1 cellular context compared by ENCODE assay signal in genomic region chr10:119030421-119031250, GRCh38.
A peak's percentile ranks its signal among the peaks of the same experiment; 100 is the strongest.
TF ChIP-seq lines count a peak whose summit lies in the region.

No MANE protein-coding gene starts in this region.

TF ChIP-seq in HepG2, 621 proteins besides CTCF, POLR2A, EP300 and RAD21 (continued from another document and continues in another):
- peak; percentile 98 for TF ChIP-seq ZNF142 (CRISPR knock-in tag; IDR thresholded peaks at IDR 0.05)
- peak; percentile 60; the same call in 1 of the 2 replicates for TF ChIP-seq ARID4A (CRISPR knock-in tag; IDR thresholded peaks at IDR 0.05; ENCODE audit: borderline replicate concordance)
- 0 out of 2 replicates have a peak, but pooled peaks have one; percentile 24 for TF ChIP-seq ZNF34 (CRISPR knock-in tag; IDR thresholded peaks at IDR 0.05; ENCODE audit: borderline replicate concordance)
- TF ChIP-seq ZNF232 (CRISPR knock-in tag; IDR thresholded peaks at IDR 0.05; ENCODE audit: borderline replicate concordance): no peak
- 0 out of 2 replicates have a peak, but pooled peaks have one; percentile 21 for TF ChIP-seq ZBTB42 (CRISPR knock-in tag; IDR thresholded peaks at IDR 0.05)
- TF ChIP-seq RNF2 (conservative IDR thresholded peaks at IDR 0.05; ENCODE audit: low read depth): 0 out of 2 replicates have a peak, but pooled peaks have one; percentile 40
- TF ChIP-seq AGO2 (optimal IDR thresholded peaks at IDR 0.05; ENCODE audit: low read depth, low read length): peak; percentile 98
- peak; percentile 19 for TF ChIP-seq YY1 (IDR thresholded peaks at IDR 0.05; ENCODE audit: insufficient read depth, insufficient replicate concordance, low read depth, low read length)
- TF ChIP-seq SALL1 (CRISPR knock-in tag; IDR thresholded peaks at IDR 0.05): peak; percentile 21; the same call in 1 of the 2 replicates
- TF ChIP-seq FOSL2 (CRISPR knock-in tag; IDR thresholded peaks at IDR 0.05): 0 out of 2 replicates have a peak, but pooled peaks have one; percentile 9
- TF ChIP-seq ZNF253 (CRISPR knock-in tag; IDR thresholded peaks at IDR 0.05; ENCODE audit: borderline replicate concordance): peak; percentile 65; the same call in 1 of the 2 replicates
- TF ChIP-seq FOXC1 (CRISPR knock-in tag; IDR thresholded peaks at IDR 0.05; ENCODE audit: borderline replicate concordance): peak; percentile 67; the same call in 1 of the 2 replicates
- TF ChIP-seq TFDP1 (CRISPR knock-in tag; IDR thresholded peaks at IDR 0.05; ENCODE audit: borderline replicate concordance): 0 out of 2 replicates have a peak, but pooled peaks have one; percentile 42
- peak; percentile 63; the same call in 1 of the 2 replicates for TF ChIP-seq PATZ1 (CRISPR knock-in tag; IDR thresholded peaks at IDR 0.05)
- TF ChIP-seq NKX3-1 (CRISPR knock-in tag; IDR thresholded peaks at IDR 0.05): no peak; the same call in 1 of the 2 replicates
- no peak for TF ChIP-seq ZSCAN5A (CRISPR knock-in tag; IDR thresholded peaks at IDR 0.05; ENCODE audit: borderline replicate concordance)
- TF ChIP-seq MXI1 (IDR thresholded peaks at IDR 0.05; ENCODE audit: borderline replicate concordance, low read depth, low read length): peak; percentile 61; the same call in 1 of the 3 replicates
- TF ChIP-seq ZNF280B (CRISPR knock-in tag; IDR thresholded peaks at IDR 0.05; ENCODE audit: borderline replicate concordance): 0 out of 2 replicates have a peak, but pooled peaks have one; percentile 24
- peak; percentile 51; the same call in 1 of the 2 replicates for TF ChIP-seq MTERF4 (CRISPR knock-in tag; IDR thresholded peaks at IDR 0.05)
- TF ChIP-seq KIAA2018 (CRISPR knock-in tag; IDR thresholded peaks at IDR 0.05; ENCODE audit: borderline replicate concordance): no peak
- no peak for TF ChIP-seq ONECUT2 (CRISPR knock-in tag; IDR thresholded peaks at IDR 0.05)
